In genomic region chr7:129719980-129720732, GRCh38 we compare ENCODE assay signal across 11 cellular contexts.
DNase-seq lines count a peak whose midpoint lies in the region; ATAC-seq and TF ChIP-seq lines count a peak whose summit lies in the region.
"Had no signal": no experiment of that assay in that cellular context is flagged by ENCODE, and none has a peak within 500 bp of the region (broad histone marks: within the 10 kb centered on the region; RNA-seq: fewer than 3 reads in every experiment).

No MANE protein-coding gene starts in this region.

- H3K27me3 Mint-ChIP-seq in activated T-cell treated with anti-CD3 and anti-CD28 coated beads, Interleukin-2, amount 50 U/mL, for 72 hours (ENCODE audit: low read depth), result no peaks in the 10 kb centered on the region
- H3K27me3 Mint-ChIP-seq: naive thymus-derived CD8-positive, alpha-beta T cell had no signal

- peak overlapping the region in 1 of 2 experiments; percentile 26 for H3K4me3 ChIP-seq in neutrophil (ENCODE audit: low read depth in 1 of 2, low read length in 1 of 2)
- H3K4me3 ChIP-seq in stomach, result no peak overlapping the region

- no peaks in the 10 kb centered on the region for H3K4me1 Mint-ChIP-seq in activated T-cell treated with anti-CD3 and anti-CD28 coated beads, Interleukin-2, amount 50 U/mL, for 72 hours (ENCODE audit: low read depth)

- DNase-seq in NCI-H2029 (lab: John Stamatoyannopoulos, UW) (peak; percentile 14), NCI-H2029 treated with DMSO at 0.1 percent for 48 hours (lab: John Stamatoyannopoulos, UW) (no peak), MV-4-11 (lab: John Stamatoyannopoulos, UW) (peak; percentile 13), DMS79 treated with DMSO at 0.1 percent for 48 hours (lab: John Stamatoyannopoulos, UW) (no peak), stomach (no peak)
- no peak for DNase-seq in activated T-cell treated with anti-CD3 and anti-CD28 coated beads, Interleukin-2, amount 50 U/mL, for 72 hours
- DNase-seq: ACHN; naive thymus-derived CD8-positive, alpha-beta T cell had no signal

- TF ChIP-seq POLR2A in stomach (IDR thresholded peaks at IDR 0.05), result no peak

- no peak for TF ChIP-seq EP300 in stomach (IDR thresholded peaks at IDR 0.05)

- H3K9me3 ChIP-seq in neutrophil (no peaks in the 10 kb centered on the region), stomach (no peaks in the 10 kb centered on the region)

- H3K27me3 ChIP-seq in neutrophil (no peaks in the 10 kb centered on the region), stomach (no peaks in the 10 kb centered on the region)

- no peak for ATAC-seq in activated T-cell treated with anti-CD3 and anti-CD28 coated beads, Interleukin-2, amount 50 U/mL, for 72 hours (replicated peaks in 1 of 2)
- ATAC-seq: naive thymus-derived CD8-positive, alpha-beta T cell had no signal

- no peak overlapping the region for H3K27ac Mint-ChIP-seq in activated T-cell treated with anti-CD3 and anti-CD28 coated beads, Interleukin-2, amount 50 U/mL, for 72 hours
- H3K27ac Mint-ChIP-seq: T-helper 2 cell treated with Interferon-gamma antibody and Interleukin-4, amounts not matched to agents 5 μg/mL and 100 μg/mL, for 36 hours had no signal

- peaks cover 1 to 13% of the 10 kb centered on the region in 2 donors for H3K36me3 Mint-ChIP-seq in activated T-cell treated with anti-CD3 and anti-CD28 coated beads, Interleukin-2, amount 50 U/mL, for 72 hours (ENCODE audit: insufficient read depth in 2 of 2)

- 76 to 83% (median 79%) methylated on average over 6 of the region's 6 CpGs for WGBS in stomach, 5 donors

- no peaks in the 10 kb centered on the region for H3K9me3 Mint-ChIP-seq in activated T-cell treated with anti-CD3 and anti-CD28 coated beads, Interleukin-2, amount 50 U/mL, for 72 hours
- H3K9me3 Mint-ChIP-seq: naive thymus-derived CD8-positive, alpha-beta T cell; T-helper 2 cell treated with Interferon-gamma antibody and Interleukin-4, amounts not matched to agents 5 μg/mL and 100 μg/mL, for 36 hours had no signal

- no peak overlapping the region for H3K4me3 Mint-ChIP-seq in activated T-cell treated with anti-CD3 and anti-CD28 coated beads, Interleukin-2, amount 50 U/mL, for 72 hours
- H3K4me3 Mint-ChIP-seq: naive thymus-derived CD8-positive, alpha-beta T cell; T-helper 2 cell treated with Interferon-gamma antibody and Interleukin-4, amounts not matched to agents 5 μg/mL and 100 μg/mL, for 36 hours had no signal

- H3K36me3 ChIP-seq in neutrophil, result peaks cover 54% of the 10 kb centered on the region
- H3K36me3 ChIP-seq in stomach, result peaks cover 24 to 95% (median 84%) of the 10 kb centered on the region in 4 donors

- H3K27ac ChIP-seq in VCaP (peak overlapping the region; percentile 5; the same call in 1 of the 2 replicates), neutrophil (peak overlapping the region; percentile 88), stomach (peak overlapping the region in 1 of 5 donors; percentile 4)

- H3K4me1 ChIP-seq in neutrophil (ENCODE audit: control insufficient read depth in 1 of 2, insufficient read depth in 1 of 2, low read depth in 1 of 2, low read length in 1 of 2) (peaks cover 28 to 39% of the 10 kb centered on the region in 2 experiments), stomach (peaks cover 0 to 11% (median 4%) of the 10 kb centered on the region in 4 donors)

- intact Hi-C loops in stomach (cut with DNase I; ENCODE audit: low total_unique reads), result no loop called here

- TF ChIP-seq CTCF in VCaP (conservative IDR thresholded peaks at IDR 0.05), result no peak
- TF ChIP-seq CTCF in neutrophil (IDR thresholded peaks at IDR 0.05), result no peak
- no peak for TF ChIP-seq CTCF in stomach (IDR thresholded peaks at IDR 0.05)

Comparison
In these comparisons a context has a peak if more than half of its experiments do, and no peak if none do; other contexts are left out.
1. DNase-seq: peak in NCI-H2029 (single experiment) and MV-4-11 (single experiment); none in NCI-H2029 treated with DMSO at 0.1 percent for 48 hours (single experiment), DMS79 treated with DMSO at 0.1 percent for 48 hours (single experiment), stomach (single experiment) and activated T-cell treated with anti-CD3 and anti-CD28 coated beads, Interleukin-2, amount 50 U/mL, for 72 hours (0 of 2).